Comparison of ENCODE assay signal across 8 cellular contexts in the genomic region with DNA sequence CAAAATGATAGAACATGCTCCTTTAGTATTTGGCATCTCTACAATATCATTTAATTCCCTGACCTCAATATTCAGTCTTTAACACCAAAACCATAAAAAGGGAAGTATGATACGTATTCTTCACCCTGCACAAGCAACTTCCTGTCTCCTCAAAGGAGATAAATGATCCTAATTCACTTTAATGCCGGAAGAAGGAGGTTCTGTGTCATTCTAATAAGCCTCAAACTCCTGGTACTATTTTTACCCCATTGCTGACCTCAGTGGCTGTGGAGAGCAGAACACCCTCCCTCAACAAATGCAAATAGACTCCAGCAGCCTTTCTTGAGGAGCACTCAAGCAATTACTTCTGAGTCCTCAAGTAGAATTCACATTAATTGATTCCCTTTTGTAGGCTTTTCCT.
DNase-seq lines count a peak whose midpoint lies in the region; ATAC-seq lines count a peak whose summit lies in the region.

No MANE protein-coding gene starts in this region.

- DNase-seq in NCI-H2227 treated with DMSO at 0.1 percent for 48 hours (lab: John Stamatoyannopoulos, UW) (peak; percentile 57), medulla oblongata (ENCODE audit: extremely low spot score) (peak; percentile 38), activated gamma-delta T cell treated with Interleukin-2 at 50 U/mL for 16 hours (no peak), NK-92 (lab: John Stamatoyannopoulos, UW; ENCODE audit: unreplicated experiment) (no peak)
- no peak for DNase-seq in activated CD8-positive, alpha-beta memory T cell treated with anti-CD3 and anti-CD28 coated beads for 24 hours
- DNase-seq in activated naive CD4-positive, alpha-beta T cell treated with anti-CD3 and anti-CD28 coated beads, Interleukin-2, amount 10 ng/mL, durations not matched to agents 7 days and 5 days: no peak

- peaks cover 18% of the 10 kb centered on the region for H3K4me1 Mint-ChIP-seq in activated naive CD4-positive, alpha-beta T cell treated with anti-CD3 and anti-CD28 coated beads, Interleukin-2, amount 10 ng/mL, durations not matched to agents 7 days and 5 days

- H3K27me3 Mint-ChIP-seq in activated naive CD4-positive, alpha-beta T cell treated with anti-CD3 and anti-CD28 coated beads, Interleukin-2, amount 10 ng/mL, durations not matched to agents 7 days and 5 days: peaks cover 6% of the 10 kb centered on the region

- CTCF ChIA-PET in activated naive CD4-positive, alpha-beta T cell treated with anti-CD3 and anti-CD28 coated beads, Interleukin-2, amount 10 ng/mL, durations not matched to agents 7 days and 5 days (lab: Charles Lee): no interaction called here

- H3K27ac Mint-ChIP-seq in activated naive CD4-positive, alpha-beta T cell treated with anti-CD3 and anti-CD28 coated beads, Interleukin-2, amount 10 ng/mL, durations not matched to agents 7 days and 5 days: no peak overlapping the region

- H3K9me3 Mint-ChIP-seq in activated naive CD4-positive, alpha-beta T cell treated with anti-CD3 and anti-CD28 coated beads, Interleukin-2, amount 10 ng/mL, durations not matched to agents 7 days and 5 days: no peaks in the 10 kb centered on the region

- no peak overlapping the region for H3K4me3 Mint-ChIP-seq in activated naive CD4-positive, alpha-beta T cell treated with anti-CD3 and anti-CD28 coated beads, Interleukin-2, amount 10 ng/mL, durations not matched to agents 7 days and 5 days

- H3K36me3 Mint-ChIP-seq in activated naive CD4-positive, alpha-beta T cell treated with anti-CD3 and anti-CD28 coated beads, Interleukin-2, amount 10 ng/mL, durations not matched to agents 7 days and 5 days: no peaks in the 10 kb centered on the region

- ATAC-seq in GM19023 (IDR thresholded peaks at IDR 0.05; ENCODE audit: unreplicated experiment) (peak; percentile 92), HG02884 (IDR thresholded peaks at IDR 0.05; ENCODE audit: unreplicated experiment) (peak; percentile 94)

Comparison
In these comparisons a context has a peak if more than half of its experiments do, and no peak if none do; other contexts are left out.
1. DNase-seq: peak in NCI-H2227 treated with DMSO at 0.1 percent for 48 hours (single experiment) and medulla oblongata (single experiment); none in activated gamma-delta T cell treated with Interleukin-2 at 50 U/mL for 16 hours (single experiment), activated CD8-positive, alpha-beta memory T cell treated with anti-CD3 and anti-CD28 coated beads for 24 hours (single experiment), NK-92 (single experiment) and activated naive CD4-positive, alpha-beta T cell treated with anti-CD3 and anti-CD28 coated beads, Interleukin-2, amount 10 ng/mL, durations not matched to agents 7 days and 5 days (single experiment).